Comparison of ENCODE assay signal across 23 cellular contexts in the genomic region with DNA sequence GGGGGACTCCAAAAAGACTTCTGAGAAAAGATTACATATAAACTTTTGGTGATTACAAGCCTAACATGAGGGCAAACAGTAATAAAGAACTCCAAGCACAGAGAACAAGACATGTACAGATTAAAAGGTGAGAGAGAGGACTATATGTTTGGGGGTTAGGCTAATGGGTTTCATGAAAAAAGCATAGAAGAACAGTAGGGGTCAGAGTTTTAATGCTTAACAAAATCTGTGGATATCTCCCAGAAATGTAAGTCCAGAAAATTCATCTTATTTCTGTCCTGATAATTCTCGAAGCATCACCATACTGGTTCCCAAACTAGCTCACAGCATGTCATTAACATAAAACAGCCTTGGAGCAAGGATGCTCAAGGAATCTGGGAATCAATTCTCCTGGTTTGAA.
DNase-seq lines count a peak whose midpoint lies in the region; TF ChIP-seq lines count a peak whose summit lies in the region.
"Had no signal": no experiment of that assay in that cellular context is flagged by ENCODE, and none has a peak within 500 bp of the region (broad histone marks: within the 10 kb centered on the region; RNA-seq: fewer than 3 reads in every experiment).

No MANE protein-coding gene starts in this region.

- CTCF ChIA-PET in activated CD4-positive, alpha-beta T cell treated with anti-CD3 and anti-CD28 coated beads, Interleukin-2, amount 10 ng/mL, durations not matched to agents 7 days and 5 days (lab: Charles Lee), result no interaction called here

- no peaks in the 10 kb centered on the region for H3K27me3 Mint-ChIP-seq in neural crest cell (ENCODE audit: low read depth)
- peaks cover 6% of the 10 kb centered on the region for H3K27me3 Mint-ChIP-seq in activated CD4-positive, alpha-beta T cell treated with anti-CD3 and anti-CD28 coated beads, Interleukin-2, amount 10 ng/mL, durations not matched to agents 7 days and 5 days
- H3K27me3 Mint-ChIP-seq: natural killer cell treated with Interleukin-12 subunit alpha and Interleukin-12 subunit beta and Interleukin-15 and Interleukin-18, amount 100 ng/mL, for 72 hours; T-cell had no signal

- peaks cover 10% of the 10 kb centered on the region for H3K36me3 Mint-ChIP-seq in neural crest cell (ENCODE audit: low read depth)
- H3K36me3 Mint-ChIP-seq in activated CD4-positive, alpha-beta T cell treated with anti-CD3 and anti-CD28 coated beads, Interleukin-2, amount 10 ng/mL, durations not matched to agents 7 days and 5 days (ENCODE audit: low read depth), result peaks cover 6% of the 10 kb centered on the region

- TF ChIP-seq CTCF in choroid plexus epithelial cell (conservative IDR thresholded peaks at IDR 0.05; ENCODE audit: low read depth, low read length), result no peak
- no peak for TF ChIP-seq CTCF in neural crest cell (conservative IDR thresholded peaks at IDR 0.05)

- peak; percentile 9; the same call in 1 of the 2 replicates for TF ChIP-seq RAD21 in Ishikawa (IDR thresholded peaks at IDR 0.05; ENCODE audit: low read depth)

- DNase-seq in GM03348 (ENCODE audit: low spot score) (peak; percentile 9), choroid plexus epithelial cell (ENCODE audit: low read depth) (peak; percentile 39), neural crest cell (ENCODE audit: low read depth, low spot score) (no peak), NCI-H2107 treated with DMSO at 0.1 percent for 48 hours (lab: John Stamatoyannopoulos, UW; ENCODE audit: unreplicated experiment) (no peak), NCI-H345 (lab: John Stamatoyannopoulos, UW) (no peak)
- DNase-seq in activated CD4-positive, alpha-beta T cell treated with anti-CD3 and anti-CD28 coated beads, Interleukin-2, amount 10 ng/mL, durations not matched to agents 7 days and 5 days, result no peak
- DNase-seq: activated CD4-positive, alpha-beta memory T cell treated with anti-CD3 and anti-CD28 coated beads for 36 hours; activated naive CD4-positive, alpha-beta T cell treated with anti-CD3 and anti-CD28 coated beads, Interleukin-2, amount 50 U/mL, for 16 hours; activated T-cell treated with anti-CD3 and anti-CD28 coated beads, Interleukin-2, amount 50 U/mL, for 1 hour; BE2C; cortex of kidney; erythroblast; islet precursor cell; mesendoderm; MV-4-11; NCI-H187; NCI-H446 treated with DMSO at 0.1 percent for 48 hours; NK-92 treated with Interleukin-12 subunit alpha and Interleukin-12 subunit beta, amount 100 ng/mL, for 24 hours; psoas muscle; stimulated activated CD4-positive, alpha-beta T cell treated with anti-CD3 and anti-CD28 coated beads, Interleukin-4, amount 100 ng/mL, for 4 hours; T-cell had no signal

- no peaks in the 10 kb centered on the region for H3K4me1 Mint-ChIP-seq in neural crest cell
- H3K4me1 Mint-ChIP-seq in activated CD4-positive, alpha-beta T cell treated with anti-CD3 and anti-CD28 coated beads, Interleukin-2, amount 10 ng/mL, durations not matched to agents 7 days and 5 days, result no peaks in the 10 kb centered on the region
- H3K4me1 Mint-ChIP-seq: T-cell had no signal

- H3K9me3 Mint-ChIP-seq in neural crest cell, result peaks cover 13% of the 10 kb centered on the region
- H3K9me3 Mint-ChIP-seq in activated CD4-positive, alpha-beta T cell treated with anti-CD3 and anti-CD28 coated beads, Interleukin-2, amount 10 ng/mL, durations not matched to agents 7 days and 5 days, result peaks cover 14% of the 10 kb centered on the region

- POLR2A ChIA-PET in activated CD4-positive, alpha-beta T cell treated with anti-CD3 and anti-CD28 coated beads, Interleukin-2, amount 10 ng/mL, durations not matched to agents 7 days and 5 days (lab: Charles Lee), result no interaction called here

- TF ChIP-seq EP300 in Ishikawa (IDR thresholded peaks at IDR 0.05; ENCODE audit: borderline replicate concordance), result no peak

- peak overlapping the region; percentile 5 for H3K27ac Mint-ChIP-seq in neural crest cell (ENCODE audit: unreplicated experiment)
- no peak overlapping the region for H3K27ac Mint-ChIP-seq in activated CD4-positive, alpha-beta T cell treated with anti-CD3 and anti-CD28 coated beads, Interleukin-2, amount 10 ng/mL, durations not matched to agents 7 days and 5 days
- H3K27ac Mint-ChIP-seq: activated CD4-positive, alpha-beta memory T cell treated with anti-CD3 and anti-CD28 coated beads for 36 hours; T-cell had no signal

- H3K4me3 Mint-ChIP-seq in neural crest cell, result no peak overlapping the region
- H3K4me3 Mint-ChIP-seq in activated CD4-positive, alpha-beta T cell treated with anti-CD3 and anti-CD28 coated beads, Interleukin-2, amount 10 ng/mL, durations not matched to agents 7 days and 5 days, result no peak overlapping the region
- H3K4me3 Mint-ChIP-seq: activated CD4-positive, alpha-beta memory T cell treated with anti-CD3 and anti-CD28 coated beads for 36 hours; natural killer cell treated with Interleukin-12 subunit alpha and Interleukin-12 subunit beta and Interleukin-15 and Interleukin-18, amount 100 ng/mL, for 72 hours; T-cell had no signal

- H3K4me3 ChIP-seq in choroid plexus epithelial cell (ENCODE audit: low read depth, low read length), result no peak overlapping the region
- H3K4me3 ChIP-seq: psoas muscle had no signal

TF ChIP-seq in Ishikawa, 13 proteins besides CTCF, POLR2A, EP300 and RAD21:
- TF ChIP-seq TEAD4 (IDR thresholded peaks at IDR 0.05) (no peak), FOXM1 (IDR thresholded peaks at IDR 0.05; ENCODE audit: borderline replicate concordance, low read depth) (no peak), TAF1 (IDR thresholded peaks at IDR 0.05; ENCODE audit: low read depth) (no peak)
- TF ChIP-seq, protein P1, sequence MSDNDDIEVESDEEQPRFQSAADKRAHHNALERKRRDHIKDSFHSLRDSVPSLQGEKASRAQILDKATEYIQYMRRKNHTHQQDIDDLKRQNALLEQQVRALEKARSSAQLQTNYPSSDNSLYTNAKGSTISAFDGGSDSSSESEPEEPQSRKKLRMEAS (IDR thresholded peaks at IDR 0.05), result no peak
- TF ChIP-seq, protein P2, sequence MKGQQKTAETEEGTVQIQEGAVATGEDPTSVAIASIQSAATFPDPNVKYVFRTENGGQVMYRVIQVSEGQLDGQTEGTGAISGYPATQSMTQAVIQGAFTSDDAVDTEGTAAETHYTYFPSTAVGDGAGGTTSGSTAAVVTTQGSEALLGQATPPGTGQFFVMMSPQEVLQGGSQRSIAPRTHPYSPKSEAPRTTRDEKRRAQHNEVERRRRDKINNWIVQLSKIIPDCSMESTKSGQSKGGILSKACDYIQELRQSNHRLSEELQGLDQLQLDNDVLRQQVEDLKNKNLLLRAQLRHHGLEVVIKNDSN (IDR thresholded peaks at IDR 0.05), result no peak

Comparison
In these comparisons a context has a peak if more than half of its experiments do, and no peak if none do; other contexts are left out.
1. DNase-seq: peak in GM03348 (single experiment) and choroid plexus epithelial cell (single experiment); none in neural crest cell (single experiment), NCI-H2107 treated with DMSO at 0.1 percent for 48 hours (single experiment), NCI-H345 (single experiment) and activated CD4-positive, alpha-beta T cell treated with anti-CD3 and anti-CD28 coated beads, Interleukin-2, amount 10 ng/mL, durations not matched to agents 7 days and 5 days (single experiment).